Comparison of ENCODE assay signal across 13 cellular contexts in the genomic region with DNA sequence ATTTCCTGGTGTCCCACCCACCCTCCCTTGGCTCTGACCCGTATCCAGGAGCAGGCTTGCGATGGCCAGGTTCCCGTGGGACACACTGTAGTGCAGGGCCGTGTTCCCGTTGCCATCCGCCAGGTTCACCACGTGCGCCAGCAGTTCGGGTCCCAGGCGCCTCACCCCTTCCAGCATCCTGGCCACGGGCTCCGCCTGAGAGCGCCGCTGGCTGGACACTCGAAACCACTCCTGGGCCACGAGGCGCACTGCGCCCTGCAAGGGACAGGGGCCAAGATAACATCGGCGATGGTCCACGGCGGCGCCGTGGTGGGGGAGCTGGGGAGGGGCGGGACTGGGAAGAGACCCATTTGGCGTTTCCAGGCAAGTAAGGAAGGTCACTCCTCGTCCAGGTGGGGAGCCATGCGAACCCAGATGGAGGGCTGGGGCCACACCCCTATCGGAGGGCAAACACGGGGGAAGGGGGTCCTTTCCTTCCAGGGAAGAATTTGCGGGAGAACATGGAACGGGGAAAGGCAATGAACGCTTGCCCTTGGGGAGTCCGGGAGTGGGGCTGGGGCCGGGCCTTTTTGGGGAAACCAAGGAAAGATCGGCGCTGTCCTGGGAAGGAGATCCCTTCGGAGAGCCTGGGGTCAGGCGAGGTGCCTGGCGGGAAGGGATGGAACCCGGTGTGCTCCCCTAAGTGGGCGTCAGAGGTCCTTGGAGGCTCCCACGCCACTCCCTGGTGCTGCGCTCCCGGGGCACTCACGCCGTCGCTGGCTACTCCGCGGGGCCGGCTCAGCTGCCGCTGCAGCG. TPM values are rescaled to one million over a fixed set of nuclear protein-coding genes. Genes with fewer than 3 reads are reported as not detected.
DNase-seq lines count a peak whose midpoint lies in the region; ATAC-seq and TF ChIP-seq lines count a peak whose summit lies in the region.
"Had no signal": no experiment of that assay in that cellular context is flagged by ENCODE, and none has a peak within 500 bp of the region (broad histone marks: within the 10 kb centered on the region; RNA-seq: fewer than 3 reads in every experiment).

No MANE protein-coding gene starts in this region.

- no peaks in the 10 kb centered on the region for H3K36me3 Mint-ChIP-seq in brain
- no peaks in the 10 kb centered on the region for H3K36me3 Mint-ChIP-seq in naive B cell

- TF ChIP-seq CTCF in GM13976 (IDR thresholded peaks at IDR 0.05; ENCODE audit: borderline replicate concordance, control extremely low read depth, extremely low read depth, insufficient read depth, missing control alignments) = no peak
- TF ChIP-seq CTCF in brain (conservative IDR thresholded peaks at IDR 0.05) = no peak

- ATAC-seq in naive B cell (ENCODE audit: low read depth in 2 of 2) (no peak), HG03342 (IDR thresholded peaks at IDR 0.05; ENCODE audit: unreplicated experiment) (no peak), HG03175 (IDR thresholded peaks at IDR 0.05; ENCODE audit: unreplicated experiment) (no peak)

- in situ Hi-C loops in GM13976 (cut with MboI; ENCODE audit: low sequenced_read_pairs, unreplicated experiment) = no loop called here

- H3K4me3 Mint-ChIP-seq in brain = peak overlapping the region; percentile 30 to 81 (median 69)
- H3K4me3 Mint-ChIP-seq in naive B cell = peak overlapping the region in 6 of 8 donors; percentile 17 to 56 (median 50)
- H3K4me3 Mint-ChIP-seq: activated T-cell treated with anti-CD3 and anti-CD28 coated beads, Interleukin-2, amount 50 U/mL, for 24 hours; dendritic cell treated with granulocyte-macrophage colony-stimulating factor and Interleukin-4, amounts not matched to agents 40 ng/mL and 50 ng/mL, for 4 days had no signal

- H3K4me1 Mint-ChIP-seq in brain (no peaks in the 10 kb centered on the region), naive B cell (peaks cover 0 to 13% (median 3%) of the 10 kb centered on the region in 3 donors)
- H3K4me1 Mint-ChIP-seq: nephron had no signal

- DNase-seq in GM13976 (ENCODE audit: low spot score) (peak; percentile 27), naive B cell (no peak), KG1 (lab: John Stamatoyannopoulos, UW) (no peak)
- DNase-seq: activated T-cell treated with anti-CD3 and anti-CD28 coated beads, Interleukin-2, amount 50 U/mL, for 24 hours; adrenal gland; C1 segment of cervical spinal cord; NCI-H2081 treated with DMSO at 0.1 percent for 48 hours; SW 1271 had no signal

- peaks cover 75% of the 10 kb centered on the region for H3K27me3 Mint-ChIP-seq in brain
- H3K27me3 Mint-ChIP-seq in naive B cell = peaks cover 16 to 48% (median 36%) of the 10 kb centered on the region in 3 donors

- peaks cover 0 to 3% (median 0%) of the 10 kb centered on the region in 5 experiments for H3K9me3 Mint-ChIP-seq in brain
- peaks cover 0 to 2% (median 0%) of the 10 kb centered on the region in 7 donors for H3K9me3 Mint-ChIP-seq in naive B cell
- H3K9me3 Mint-ChIP-seq: activated T-cell treated with anti-CD3 and anti-CD28 coated beads, Interleukin-2, amount 50 U/mL, for 24 hours; dendritic cell treated with granulocyte-macrophage colony-stimulating factor and Interleukin-4, amounts not matched to agents 40 ng/mL and 50 ng/mL, for 4 days; nephron had no signal

- H3K27ac Mint-ChIP-seq in brain = no peak overlapping the region
- no peak overlapping the region for H3K27ac Mint-ChIP-seq in naive B cell
- H3K27ac Mint-ChIP-seq: activated T-cell treated with anti-CD3 and anti-CD28 coated beads, Interleukin-2, amount 50 U/mL, for 24 hours; dendritic cell treated with granulocyte-macrophage colony-stimulating factor and Interleukin-4, amounts not matched to agents 40 ng/mL and 50 ng/mL, for 4 days; nephron had no signal

RNA-seq across cellular contexts. Expression of a gene that starts 9.9 kb away (rescaled TPM):
- polyA plus RNA-seq in brain (ENCODE audit: insufficient read depth, low read depth, low replicate concordance) (3.2 TPM), naive B cell (ENCODE audit: low read depth in 6 of 6) (under 1 TPM in 2 of 6 donors, not detected in 4; 0.09 to 0.23 TPM)

RNA-seq across cellular contexts. Expression of a gene that starts 11.9 kb away (rescaled TPM):
- polyA plus RNA-seq in brain (ENCODE audit: insufficient read depth, low read depth, low replicate concordance) = 2,519 TPM
- 1,000 to 10,000 TPM; 1,256 to 2,811 (median 2,461) TPM for polyA plus RNA-seq in naive B cell (ENCODE audit: low read depth in 6 of 6)

RNA-seq across cellular contexts. Expression of a gene that starts 12.0 kb away (rescaled TPM):
- 370 TPM for polyA plus RNA-seq in brain (ENCODE audit: insufficient read depth, low read depth, low replicate concordance)
- 100 to 1,000 TPM; 117 to 143 (median 128) TPM for polyA plus RNA-seq in naive B cell (ENCODE audit: low read depth in 6 of 6)

RNA-seq across cellular contexts. Expression of a gene that starts 25.0 kb away (rescaled TPM):
- 131 TPM for polyA plus RNA-seq in brain (ENCODE audit: insufficient read depth, low read depth, low replicate concordance)
- polyA plus RNA-seq in naive B cell (ENCODE audit: low read depth in 6 of 6) = 10 to 100 TPM; 16.0 to 32.4 (median 24.3) TPM

RNA-seq across cellular contexts. Expression of a gene that starts 30.8 kb away (rescaled TPM):
- polyA plus RNA-seq in brain (ENCODE audit: insufficient read depth, low read depth, low replicate concordance) (23.4 TPM), naive B cell (ENCODE audit: low read depth in 6 of 6) (not detected)
